In the genomic region with DNA sequence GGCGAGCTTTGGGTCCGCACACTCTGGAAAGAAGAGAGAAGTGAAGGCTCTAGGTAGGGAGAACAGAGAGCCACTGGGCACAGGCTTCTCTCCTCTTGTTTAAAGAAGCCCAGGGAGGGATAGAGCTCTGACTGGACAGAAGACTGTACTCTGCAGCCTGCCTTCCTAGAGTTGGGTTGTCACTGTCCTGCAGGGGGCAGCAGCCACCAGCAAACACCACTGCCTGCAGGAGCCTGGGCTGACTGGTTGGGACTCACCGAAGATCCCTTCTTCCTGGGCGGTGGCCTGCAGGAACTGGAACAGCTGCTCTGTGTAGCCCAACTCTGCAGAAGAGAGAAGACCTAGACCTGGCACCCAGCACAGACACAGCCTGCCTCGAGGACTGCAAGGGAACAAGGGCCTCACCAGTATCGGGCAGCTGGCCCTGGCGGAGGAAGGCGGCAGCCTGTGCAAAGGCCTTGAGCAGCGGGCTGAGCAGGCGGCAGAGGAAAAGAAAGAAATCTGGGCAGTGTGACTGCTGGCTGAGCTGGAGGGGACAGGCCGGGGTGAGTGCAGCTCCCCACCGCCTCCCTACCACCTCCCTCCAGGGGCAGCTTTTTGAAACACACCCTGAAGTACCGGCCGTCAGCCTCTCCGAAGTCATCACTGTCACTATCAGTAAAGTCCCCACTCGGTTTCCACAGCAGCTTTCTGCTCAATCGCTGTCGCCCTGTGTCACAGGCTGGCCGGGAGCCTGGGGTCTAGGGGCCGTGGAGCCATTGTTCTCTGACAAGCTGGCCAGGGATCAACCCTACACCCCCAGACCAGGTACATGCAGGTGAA, we compare ENCODE assay signal across 8 cellular contexts. TPM values are rescaled to one million over a fixed set of nuclear protein-coding genes. Genes with fewer than 3 reads are reported as not detected.
DNase-seq lines count a peak whose midpoint lies in the region; ATAC-seq and TF ChIP-seq lines count a peak whose summit lies in the region.
"Not testable (repeated sequence)": the region's sequence is repeated elsewhere in the genome, so short reads cannot be mapped to it uniquely, and the experiment has no call there.

No MANE protein-coding gene starts in this region.

- peak; percentile 88 for ATAC-seq in gastroesophageal sphincter

- 75% methylated on average over 4 of the region's 20 CpGs; no CpG with 5 or more reads in 1 of the 2 donors for WGBS in gastroesophageal sphincter (ENCODE audit: low coverage in 1 of 2), 2 donors

- not testable (repeated sequence) for H3K4me3 Mint-ChIP-seq in nephron

- DNase-seq in GM20000 (ENCODE audit: low spot score) (peak; percentile 84), HL-60 (ENCODE audit: low read depth in 1 of 2, low spot score in 1 of 2) (peak; percentile 50 to 78), WERI-Rb-1 (peak; percentile 89), amniotic epithelial cell (ENCODE audit: low read depth) (peak; percentile 56)
- peak; percentile 32 for DNase-seq in stimulated activated CD8-positive, alpha-beta memory T cell treated with anti-CD3 and anti-CD28 coated beads, Interleukin-15, amount 100 ng/mL, for 1 hour (ENCODE audit: low read depth)

- peak; percentile 85 for TF ChIP-seq CTCF in C4-2B (conservative IDR thresholded peaks at IDR 0.05)
- peak; percentile 84 for TF ChIP-seq CTCF in GM20000 (IDR thresholded peaks at IDR 0.05; ENCODE audit: extremely low read depth, missing control alignments)
- TF ChIP-seq CTCF in HL-60 (IDR thresholded peaks at IDR 0.05; ENCODE audit: insufficient read depth, low read length), result peak; percentile 65
- peak; percentile 84 for TF ChIP-seq CTCF in WERI-Rb-1 (IDR thresholded peaks at IDR 0.05; ENCODE audit: low read depth, low read length)
- peak; percentile 66 to 82 (median 75) for TF ChIP-seq CTCF in gastroesophageal sphincter (IDR thresholded peaks at IDR 0.05)
- peak; percentile 77 to 80 (median 78) for TF ChIP-seq CTCF in nephron (IDR thresholded peaks at IDR 0.05; ENCODE audit: unreplicated experiment in 3 of 3)

- not testable (repeated sequence) for H3K4me3 ChIP-seq in HL-60 (replicated peaks; ENCODE audit: insufficient read depth, low read length); WERI-Rb-1 (ENCODE audit: low read depth, low read length); gastroesophageal sphincter

- not testable (repeated sequence) for TF ChIP-seq EP300 in gastroesophageal sphincter (IDR thresholded peaks at IDR 0.05)

- not testable (repeated sequence) for H3K27ac ChIP-seq in C4-2B; HL-60 (replicated peaks); WERI-Rb-1; gastroesophageal sphincter

- not testable (repeated sequence) for H3K36me3 Mint-ChIP-seq in nephron (ENCODE audit: low read depth)

- TF ChIP-seq POLR2A in gastroesophageal sphincter (IDR thresholded peaks at IDR 0.05), result not testable (repeated sequence)

- H3K4me1 ChIP-seq in gastroesophageal sphincter, result not testable (repeated sequence)

- not testable (repeated sequence) for H3K27me3 ChIP-seq in HL-60 (ENCODE audit: insufficient read depth, poor library complexity, severe bottlenecking); WERI-Rb-1 (ENCODE audit: insufficient read depth, low read depth, severe bottlenecking); gastroesophageal sphincter

- H3K9me3 Mint-ChIP-seq in nephron, result not testable (repeated sequence)

- H3K9me3 ChIP-seq in WERI-Rb-1 (ENCODE audit: severe bottlenecking); gastroesophageal sphincter: not testable (repeated sequence)

- H3K36me3 ChIP-seq in WERI-Rb-1, gastroesophageal sphincter: not testable (repeated sequence)

- H3K27ac Mint-ChIP-seq in nephron, result not testable (repeated sequence)

- H3K4me1 Mint-ChIP-seq in nephron, result not testable (repeated sequence)

- not testable (repeated sequence) for H3K27me3 Mint-ChIP-seq in nephron (ENCODE audit: low read depth)

RNA-seq across cellular contexts. Expression of a gene that starts 11.8 kb away (rescaled TPM):
- total RNA-seq in gastroesophageal sphincter, result 1 to 10 TPM; 1.9 to 8.4 (median 3.9) TPM

RNA-seq across cellular contexts. Expression of a gene that starts 31.3 kb away (rescaled TPM):
- 10 to 100 TPM in 2 of 4 donors, 1 to 10 TPM in 2; 9.0 to 42.6 (median 18.8) TPM for total RNA-seq in gastroesophageal sphincter

Comparison
In these comparisons a context has a peak if more than half of its experiments do, and no peak if none do; other contexts are left out.
1. DNase-seq: peak in every context shown above with its lines; median percentile 89 in WERI-Rb-1; 84 in GM20000; 64 in HL-60; 56 in amniotic epithelial cell; 32 in stimulated activated CD8-positive, alpha-beta memory T cell treated with anti-CD3 and anti-CD28 coated beads, Interleukin-15, amount 100 ng/mL, for 1 hour.